18 cellular contexts compared by ENCODE assay signal in genomic region chr11:46429709-46430108, GRCh38. TPM values are rescaled to one million over a fixed set of nuclear protein-coding genes. Genes with fewer than 3 reads are reported as not detected.
DNase-seq lines count a peak whose midpoint lies in the region; ATAC-seq and TF ChIP-seq lines count a peak whose summit lies in the region.
"Had no signal": no experiment of that assay in that cellular context is flagged by ENCODE, and none has a peak within 500 bp of the region (broad histone marks: within the 10 kb centered on the region; RNA-seq: fewer than 3 reads in every experiment).

No MANE protein-coding gene starts in this region.

- H2AK9ac ChIP-seq in IMR-90 (replicated peaks; ENCODE audit: low read depth, low read length, poor library complexity): no peak overlapping the region

- no peaks in the 10 kb centered on the region for H3K9me3 Mint-ChIP-seq in brain
- H3K9me3 Mint-ChIP-seq in mesothelial cell of epicardium: no peaks in the 10 kb centered on the region
- no peaks in the 10 kb centered on the region for H3K9me3 Mint-ChIP-seq in activated naive CD4-positive, alpha-beta T cell treated with anti-CD3 and anti-CD28 coated beads, Interleukin-2, amount 10 ng/mL, durations not matched to agents 7 days and 5 days

- no peak overlapping the region for H2BK20ac ChIP-seq in IMR-90 (ENCODE audit: low read depth, low read length)

- no peak overlapping the region for H3K14ac ChIP-seq in IMR-90 (replicated peaks; ENCODE audit: low read depth, low read length)

- intact Hi-C loops in IMR-90 (cut with micrococcal nuclease): no loop called here

- no peaks in the 10 kb centered on the region for H3K9me3 ChIP-seq in IMR-90 (ENCODE audit: control insufficient read depth, insufficient read depth, low read length)

- in situ Hi-C loops in IMR-90 (cut with MboI; ENCODE audit: low sequenced_read_pairs): no loop called here

- no peak overlapping the region for H3K9ac ChIP-seq in IMR-90 (ENCODE audit: low read depth, low read length)

- no TSS peak for BruUV-seq in IMR-90 (replicated peaks; lab: Mats Ljungman, UMichigan)

- CTCF ChIA-PET in IMR-90 (lab: Yijun Ruan, JAX): no interaction called here
- CTCF ChIA-PET in activated naive CD4-positive, alpha-beta T cell treated with anti-CD3 and anti-CD28 coated beads, Interleukin-2, amount 10 ng/mL, durations not matched to agents 7 days and 5 days (lab: Charles Lee): no interaction called here

- no peak overlapping the region for H2BK120ac ChIP-seq in IMR-90 (ENCODE audit: low read depth, low read length)

- no CpG with 5 or more reads among the region's 3 CpGs for WGBS in IMR-90 (ENCODE audit: extremely low coverage in 2 of 2, insufficient read length in 1 of 2), 2 experiments

- DNase-seq in AG08395 (ENCODE audit: low spot score): peak; percentile 30
- no peak for DNase-seq in IMR-90
- no peak for DNase-seq in mesothelial cell of epicardium (ENCODE audit: low spot score in 2 of 2, unreplicated experiment in 2 of 2)
- no peak for DNase-seq in pons (ENCODE audit: low spot score)
- DNase-seq in NCI-H2171 treated with DMSO at 0.1 percent for 48 hours (lab: John Stamatoyannopoulos, UW): no peak
- DNase-seq in NCI-H187 treated with DMSO at 0.1 percent for 48 hours (lab: John Stamatoyannopoulos, UW): no peak
- no peak for DNase-seq in activated naive CD4-positive, alpha-beta T cell treated with anti-CD3 and anti-CD28 coated beads, Interleukin-2, amount 10 ng/mL, durations not matched to agents 7 days and 5 days
- DNase-seq: COR-L47, H7, KG1, NCI-H1048, NCI-H146, NCI-H345, NCI-H526 treated with DMSO at 0.1 percent for 48 hours, SHP77 had no signal

- dilution Hi-C loops in IMR-90 (cut with HindIII; ENCODE audit: low sequenced_read_pairs, unreplicated experiment): no loop called here

- H4K5ac ChIP-seq in IMR-90 (ENCODE audit: low read depth, low read length): no peak overlapping the region

- POLR2A ChIA-PET in IMR-90 (lab: Charles Lee; ENCODE audit: unreplicated experiment): no interaction called here

- H3K36me3 Mint-ChIP-seq in brain (peaks cover 62% of the 10 kb centered on the region), mesothelial cell of epicardium (peaks cover 15% of the 10 kb centered on the region)
- H3K36me3 Mint-ChIP-seq in activated naive CD4-positive, alpha-beta T cell treated with anti-CD3 and anti-CD28 coated beads, Interleukin-2, amount 10 ng/mL, durations not matched to agents 7 days and 5 days: peaks cover 30% of the 10 kb centered on the region

- TF ChIP-seq CTCF in IMR-90 (conservative IDR thresholded peaks at IDR 0.05; ENCODE audit: low read depth, low read length): no peak
- TF ChIP-seq CTCF in brain (conservative IDR thresholded peaks at IDR 0.05): no peak
- no peak for TF ChIP-seq CTCF in mesothelial cell of epicardium (IDR thresholded peaks at IDR 0.05; ENCODE audit: unreplicated experiment)

- H4K91ac ChIP-seq in IMR-90 (ENCODE audit: insufficient read depth, low read depth, low read length): no peak overlapping the region

- TF ChIP-seq POLR2A in IMR-90 (IDR thresholded peaks at IDR 0.05; ENCODE audit: low read depth, low read length): no peak

- no peak overlapping the region for H2AFZ ChIP-seq in IMR-90 (replicated peaks; ENCODE audit: low read length, poor library complexity)

- H2AK5ac ChIP-seq in IMR-90 (ENCODE audit: low read depth, low read length): no peak overlapping the region

- H4K8ac ChIP-seq in IMR-90 (ENCODE audit: low read depth in 2 of 2, low read length in 2 of 2): no peak overlapping the region

- H3K27ac ChIP-seq in IMR-90 (ENCODE audit: insufficient read depth, low read length): no peak overlapping the region
- H3K27ac ChIP-seq: C4-2B had no signal

- H3K23ac ChIP-seq in IMR-90 (ENCODE audit: low read depth, low read length): no peak overlapping the region

- H3K4me1 Mint-ChIP-seq in brain (peaks cover 8% of the 10 kb centered on the region), mesothelial cell of epicardium (no peaks in the 10 kb centered on the region)
- H3K4me1 Mint-ChIP-seq in activated naive CD4-positive, alpha-beta T cell treated with anti-CD3 and anti-CD28 coated beads, Interleukin-2, amount 10 ng/mL, durations not matched to agents 7 days and 5 days: no peaks in the 10 kb centered on the region

- peak; percentile 49; the same call in 1 of the 2 replicates for ATAC-seq in IMR-90 (ENCODE audit: low read depth)

- H3K18ac ChIP-seq in IMR-90 (ENCODE audit: low read depth, low read length): no peak overlapping the region

- H3K4ac ChIP-seq in IMR-90 (ENCODE audit: low read depth, low read length): no peak overlapping the region

- no peak for TF ChIP-seq RAD21 in IMR-90 (IDR thresholded peaks at IDR 0.05; ENCODE audit: low read length)

- H3K36me3 ChIP-seq in IMR-90 (ENCODE audit: control insufficient read depth, insufficient read depth, low read length): peaks cover 27% of the 10 kb centered on the region

- peak overlapping the region in 3 of 5 experiments; percentile 3 to 38 (median 31) for H3K27ac Mint-ChIP-seq in brain
- H3K27ac Mint-ChIP-seq in mesothelial cell of epicardium: peak overlapping the region; percentile 53
- H3K27ac Mint-ChIP-seq in activated naive CD4-positive, alpha-beta T cell treated with anti-CD3 and anti-CD28 coated beads, Interleukin-2, amount 10 ng/mL, durations not matched to agents 7 days and 5 days: no peak overlapping the region

- H3K27me3 Mint-ChIP-seq in brain: peaks cover 3% of the 10 kb centered on the region
- H3K27me3 Mint-ChIP-seq in mesothelial cell of epicardium (ENCODE audit: low read depth): no peaks in the 10 kb centered on the region
- no peaks in the 10 kb centered on the region for H3K27me3 Mint-ChIP-seq in activated naive CD4-positive, alpha-beta T cell treated with anti-CD3 and anti-CD28 coated beads, Interleukin-2, amount 10 ng/mL, durations not matched to agents 7 days and 5 days

- no peak overlapping the region for H3K4me2 ChIP-seq in IMR-90 (ENCODE audit: low read depth, low read length)

- H3K56ac ChIP-seq in IMR-90 (ENCODE audit: extremely low read depth, insufficient read depth, low read length): no peak overlapping the region

- no peak overlapping the region for H3K4me3 ChIP-seq in IMR-90 (ENCODE audit: insufficient read depth, low read depth, low read length)

- H3K4me3 Mint-ChIP-seq in brain (no peak overlapping the region), mesothelial cell of epicardium (no peak overlapping the region)
- no peak overlapping the region for H3K4me3 Mint-ChIP-seq in activated naive CD4-positive, alpha-beta T cell treated with anti-CD3 and anti-CD28 coated beads, Interleukin-2, amount 10 ng/mL, durations not matched to agents 7 days and 5 days

- peaks cover 4% of the 10 kb centered on the region; the same call in 1 of the 2 replicates for H4K20me1 ChIP-seq in IMR-90 (ENCODE audit: insufficient read depth, low read length)

- H3K79me1 ChIP-seq in IMR-90 (ENCODE audit: low read depth in 1 of 2, low read length in 2 of 2): peaks cover 0 to 7% of the 10 kb centered on the region in 2 experiments; a peak in 1 of 4 replicates

- no peaks in the 10 kb centered on the region for H3K27me3 ChIP-seq in IMR-90 (ENCODE audit: control insufficient read depth, insufficient read depth, low read length)

- no peak overlapping the region for H2BK15ac ChIP-seq in IMR-90 (ENCODE audit: low read depth, low read length)

- H3K4me1 ChIP-seq in IMR-90 (ENCODE audit: control insufficient read depth, insufficient read depth, low read length): no peaks in the 10 kb centered on the region

- H2BK5ac ChIP-seq in IMR-90 (ENCODE audit: low read depth, low read length, poor library complexity, severe bottlenecking): no peak overlapping the region

- H3K9me1 ChIP-seq in IMR-90 (ENCODE audit: insufficient read depth, low read length): 0 out of 2 replicates have a peak, but pooled peaks cover 6% of the 10 kb centered on the region

TF ChIP-seq in IMR-90, 13 proteins besides CTCF, POLR2A, EP300 and RAD21 (continues in another document):
- TF ChIP-seq SMC3 (IDR thresholded peaks at IDR 0.05; ENCODE audit: low read depth, low read length) (no peak), CHD1 (IDR thresholded peaks at IDR 0.05; ENCODE audit: low read depth, low read length) (no peak), MAZ (IDR thresholded peaks at IDR 0.05; ENCODE audit: borderline replicate concordance, low read depth, low read length) (no peak), NFE2L2 (IDR thresholded peaks at IDR 0.05; ENCODE audit: low read depth, low read length) (no peak), RCOR1 (IDR thresholded peaks at IDR 0.05; ENCODE audit: insufficient replicate concordance, low read length) (no peak), MXI1 (IDR thresholded peaks at IDR 0.05; ENCODE audit: borderline replicate concordance, low read depth, low read length) (no peak), USF2 (IDR thresholded peaks at IDR 0.05; ENCODE audit: low read depth, low read length) (no peak), MAFK (IDR thresholded peaks at IDR 0.05; ENCODE audit: low read depth, low read length) (no peak), RFX5 (IDR thresholded peaks at IDR 0.05; ENCODE audit: low read depth, low read length) (no peak)

RNA-seq across cellular contexts. Expression of gene CHRM4, which starts 38.1 kb away (rescaled TPM):
- total RNA-seq in IMR-90 (2012; rRNA removed) (0.18 and 0.28 TPM in 2 replicates), mesothelial cell of epicardium (0.42 to 0.68 TPM (median 0.51 TPM) in 3 replicates)
- polyA plus RNA-seq in IMR-90 (2012; rRNA removed) (0.09 and 0.19 TPM in 2 replicates), brain (ENCODE audit: insufficient read depth, low read depth, low replicate concordance) (17.8 TPM)
- polyA plus RNA-seq in IMR-90 (2012; cell fraction: cytosol; rRNA removed): 0.16 and 0.19 TPM in 2 replicates
- 0.49 and 1.0 TPM in 2 replicates for polyA plus RNA-seq in IMR-90 (2012; cell fraction: nucleus; rRNA removed; ENCODE audit: low replicate concordance)
- total RNA-seq: Daoy had no signal

RNA-seq across cellular contexts. Expression of gene MDK, which starts 48.2 kb away (rescaled TPM):
- total RNA-seq in IMR-90 (2012; rRNA removed) (23.1 and 25.8 TPM in 2 replicates), mesothelial cell of epicardium (1,547 to 1,604 TPM (median 1,586 TPM) in 3 replicates)
- polyA plus RNA-seq in IMR-90 (2012; rRNA removed) (377 and 389 TPM in 2 replicates), brain (ENCODE audit: insufficient read depth, low read depth, low replicate concordance) (391 TPM)
- polyA plus RNA-seq in IMR-90 (2012; cell fraction: cytosol; rRNA removed): 720 and 780 TPM in 2 replicates
- 135 and 153 TPM in 2 replicates for polyA plus RNA-seq in IMR-90 (2012; cell fraction: nucleus; rRNA removed; ENCODE audit: low replicate concordance)

Comparison
In these comparisons a context has a peak if more than half of its experiments do, and no peak if none do; other contexts are left out.
1. RNA of gene MDK, which starts 48.2 kb away (total RNA-seq): 1,547 to 1,604 TPM in mesothelial cell of epicardium; 23.1 to 25.8 TPM in IMR-90; every median in the first group is over 10 times any median in the second.